Comparison of ENCODE assay signal across 23 cellular contexts in genomic region chr20:8304124-8304800, GRCh38.
"Had no signal": no experiment of that assay in that cellular context is flagged by ENCODE, and none has a peak within 500 bp of the region (broad histone marks: within the 10 kb centered on the region; RNA-seq: fewer than 3 reads in every experiment).

No MANE protein-coding gene starts in this region.

- ATAC-seq: activated CD8-positive, alpha-beta T cell treated with anti-CD3 and anti-CD28 coated beads for 36 hours; activated T-helper 17 cell treated with anti-CD3 and anti-CD28 coated beads, Interleukin-2, amount 50 U/mL, for 72 hours; mucosa of descending colon; right lobe of liver; stimulated activated effector memory CD8-positive, alpha-beta T cell treated with anti-CD3 and anti-CD28 coated beads, Interleukin-12 subunit alpha, Interleukin-12 subunit beta, amount 100 ng/mL, for 72 hours; T-cell had no signal

- H2AFZ ChIP-seq: hepatocyte had no signal

- H3K9me3 ChIP-seq: breast epithelium, mucosa of descending colon, ovary, right lobe of liver, stomach had no signal

- H3K36me3 ChIP-seq: breast epithelium, ovary, right lobe of liver, stomach had no signal

- H3K27ac ChIP-seq: breast epithelium, hepatocyte, ovary, right lobe of liver, stomach had no signal

- H3K27me3 ChIP-seq: breast epithelium, hepatocyte, ovary, right lobe of liver, stomach had no signal

- H3K79me2 ChIP-seq: hepatocyte had no signal

- DNase-seq: activated B cell treated with CpG ODN at 0.5 μM for 24 hours; activated CD4-positive, alpha-beta T cell treated with anti-CD3 and anti-CD28 coated beads for 4 hours; activated CD8-positive, alpha-beta T cell treated with anti-CD3 and anti-CD28 coated beads for 36 hours; activated naive CD4-positive, alpha-beta T cell treated with anti-CD3 and anti-CD28 coated beads for 36 hours; activated T-cell treated with anti-CD3 and anti-CD28 coated beads, Interleukin-2, amount 50 U/mL, for 1 hour; aorta; cortex of kidney; erythroblast; left cardiac atrium; mesenchymal stem cell; mucosa of descending colon; naive B cell; ovary; right lobe of liver; stimulated activated CD4-positive, alpha-beta T cell treated with anti-CD3 and anti-CD28 coated beads, Interleukin-4, amount 100 ng/mL, for 24 hours; stomach; T-cell; trophoblast cell had no signal

- H3K4me3 ChIP-seq: breast epithelium, hepatocyte, mucosa of descending colon, ovary, right lobe of liver, smooth muscle cell, stomach had no signal

- H3K4me1 ChIP-seq: breast epithelium, right lobe of liver had no signal

- H3K4me2 ChIP-seq: hepatocyte, smooth muscle cell had no signal
